1 cellular context compared by ENCODE assay signal in genomic region chr2:219509780-219510511, GRCh38.
A peak's percentile ranks its signal among the peaks of the same experiment; 100 is the strongest.
TF ChIP-seq lines count a peak whose summit lies in the region.

No MANE protein-coding gene starts in this region.

TF ChIP-seq in HEK293, 187 proteins besides CTCF, POLR2A, EP300 and RAD21 (continued from another document and continues in another):
- TF ChIP-seq ZNF777 (tag by site-specific recombination; IDR thresholded peaks at IDR 0.05; ENCODE audit: borderline replicate concordance) (0 out of 2 replicates have a peak, but pooled peaks have one; percentile 50), ZNF48 (tag by site-specific recombination; IDR thresholded peaks at IDR 0.05) (no peak), ZSCAN16 (tag by site-specific recombination; IDR thresholded peaks at IDR 0.05) (no peak), ZBTB48 (tag by site-specific recombination; IDR thresholded peaks at IDR 0.05) (0 out of 2 replicates have a peak, but pooled peaks have one; percentile 56), OSR2 (tag by site-specific recombination; IDR thresholded peaks at IDR 0.05) (peak; percentile 29), ZNF404 (tag by site-specific recombination; IDR thresholded peaks at IDR 0.05) (no peak), ZFHX2 (tag by site-specific recombination; conservative IDR thresholded peaks at IDR 0.05) (peak; percentile 77), BCL11A (tag by site-specific recombination; IDR thresholded peaks at IDR 0.05; ENCODE audit: low read depth) (no peak), ZNF621 (tag by site-specific recombination; IDR thresholded peaks at IDR 0.05) (no peak), GLIS2 (tag by site-specific recombination; IDR thresholded peaks at IDR 0.05) (peak; percentile 72), ZNF184 (tag by site-specific recombination; IDR thresholded peaks at IDR 0.05) (no peak), ZNF335 (tag by site-specific recombination; conservative IDR thresholded peaks at IDR 0.05) (peak; percentile 45), HIC1 (tag by site-specific recombination; IDR thresholded peaks at IDR 0.05) (peak; percentile 67; the same call in 1 of the 2 replicates), KLF9 (tag by site-specific recombination; IDR thresholded peaks at IDR 0.05; ENCODE audit: low read depth) (0 out of 2 replicates have a peak, but pooled peaks have one; percentile 15), SCRT2 (tag by site-specific recombination; IDR thresholded peaks at IDR 0.05) (no peak), ZNF830 (tag by site-specific recombination; IDR thresholded peaks at IDR 0.05; ENCODE audit: low read depth) (no peak), EGR2 (tag by site-specific recombination; IDR thresholded peaks at IDR 0.05; ENCODE audit: low read depth) (peak; percentile 36; the same call in 1 of the 2 replicates), ZXDB (tag by site-specific recombination; IDR thresholded peaks at IDR 0.05) (peak; percentile 59), ZNF341 (tag by site-specific recombination; IDR thresholded peaks at IDR 0.05; ENCODE audit: low read depth) (peak; percentile 84), ZBTB8A (tag by site-specific recombination; IDR thresholded peaks at IDR 0.05) (peak; percentile 27; the same call in 1 of the 2 replicates), GLI2 (tag by site-specific recombination; IDR thresholded peaks at IDR 0.05; ENCODE audit: borderline replicate concordance, low read depth) (no peak), KLF17 (tag by site-specific recombination; IDR thresholded peaks at IDR 0.05) (0 out of 2 replicates have a peak, but pooled peaks have one; percentile 15), ZNF398 (tag by site-specific recombination; IDR thresholded peaks at IDR 0.05) (peak; percentile 61), ZNF394 (tag by site-specific recombination; IDR thresholded peaks at IDR 0.05; ENCODE audit: borderline replicate concordance) (0 out of 2 replicates have a peak, but pooled peaks have one; percentile 9), ZBTB17 (tag by site-specific recombination; IDR thresholded peaks at IDR 0.05) (peak; percentile 83), ZNF223 (tag by site-specific recombination; IDR thresholded peaks at IDR 0.05) (no peak), ZNF24 (tag by site-specific recombination; IDR thresholded peaks at IDR 0.05) (no peak), MZF1 (tag by site-specific recombination; IDR thresholded peaks at IDR 0.05; ENCODE audit: borderline replicate concordance) (no peak), ZFP3 (tag by site-specific recombination; IDR thresholded peaks at IDR 0.05; ENCODE audit: low read depth) (0 out of 2 replicates have a peak, but pooled peaks have one; percentile 20), ZNF501 (tag by site-specific recombination; IDR thresholded peaks at IDR 0.05) (peak; percentile 19; the same call in 1 of the 2 replicates), ZNF311 (tag by site-specific recombination; IDR thresholded peaks at IDR 0.05; ENCODE audit: borderline replicate concordance) (no peak), ZNF433 (tag by site-specific recombination; IDR thresholded peaks at IDR 0.05; ENCODE audit: low read depth) (no peak), ZNF239 (tag by site-specific recombination; IDR thresholded peaks at IDR 0.05) (no peak), ZNF366 (tag by site-specific recombination; conservative IDR thresholded peaks at IDR 0.05) (peak; percentile 93), ZNF555 (tag by site-specific recombination; conservative IDR thresholded peaks at IDR 0.05) (no peak)
- TF ChIP-seq, protein P1, sequence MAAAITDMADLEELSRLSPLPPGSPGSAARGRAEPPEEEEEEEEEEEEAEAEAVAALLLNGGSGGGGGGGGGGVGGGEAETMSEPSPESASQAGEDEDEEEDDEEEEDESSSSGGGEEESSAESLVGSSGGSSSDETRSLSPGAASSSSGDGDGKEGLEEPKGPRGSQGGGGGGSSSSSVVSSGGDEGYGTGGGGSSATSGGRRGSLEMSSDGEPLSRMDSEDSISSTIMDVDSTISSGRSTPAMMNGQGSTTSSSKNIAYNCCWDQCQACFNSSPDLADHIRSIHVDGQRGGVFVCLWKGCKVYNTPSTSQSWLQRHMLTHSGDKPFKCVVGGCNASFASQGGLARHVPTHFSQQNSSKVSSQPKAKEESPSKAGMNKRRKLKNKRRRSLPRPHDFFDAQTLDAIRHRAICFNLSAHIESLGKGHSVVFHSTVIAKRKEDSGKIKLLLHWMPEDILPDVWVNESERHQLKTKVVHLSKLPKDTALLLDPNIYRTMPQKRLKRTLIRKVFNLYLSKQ (tag by site-specific recombination; IDR thresholded peaks at IDR 0.05; ENCODE audit: borderline replicate concordance): no peak
- TF ChIP-seq, protein P2, sequence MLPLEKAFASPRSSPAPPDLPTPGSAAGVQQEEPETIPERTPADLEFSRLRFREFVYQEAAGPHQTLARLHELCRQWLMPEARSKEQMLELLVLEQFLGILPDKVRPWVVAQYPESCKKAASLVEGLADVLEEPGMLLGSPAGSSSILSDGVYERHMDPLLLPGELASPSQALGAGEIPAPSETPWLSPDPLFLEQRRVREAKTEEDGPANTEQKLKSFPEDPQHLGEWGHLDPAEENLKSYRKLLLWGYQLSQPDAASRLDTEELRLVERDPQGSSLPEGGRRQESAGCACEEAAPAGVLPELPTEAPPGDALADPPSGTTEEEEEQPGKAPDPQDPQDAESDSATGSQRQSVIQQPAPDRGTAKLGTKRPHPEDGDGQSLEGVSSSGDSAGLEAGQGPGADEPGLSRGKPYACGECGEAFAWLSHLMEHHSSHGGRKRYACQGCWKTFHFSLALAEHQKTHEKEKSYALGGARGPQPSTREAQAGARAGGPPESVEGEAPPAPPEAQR (tag by site-specific recombination; IDR thresholded peaks at IDR 0.05): 0 out of 2 replicates have a peak, but pooled peaks have one; percentile 46
- TF ChIP-seq, protein P3, sequence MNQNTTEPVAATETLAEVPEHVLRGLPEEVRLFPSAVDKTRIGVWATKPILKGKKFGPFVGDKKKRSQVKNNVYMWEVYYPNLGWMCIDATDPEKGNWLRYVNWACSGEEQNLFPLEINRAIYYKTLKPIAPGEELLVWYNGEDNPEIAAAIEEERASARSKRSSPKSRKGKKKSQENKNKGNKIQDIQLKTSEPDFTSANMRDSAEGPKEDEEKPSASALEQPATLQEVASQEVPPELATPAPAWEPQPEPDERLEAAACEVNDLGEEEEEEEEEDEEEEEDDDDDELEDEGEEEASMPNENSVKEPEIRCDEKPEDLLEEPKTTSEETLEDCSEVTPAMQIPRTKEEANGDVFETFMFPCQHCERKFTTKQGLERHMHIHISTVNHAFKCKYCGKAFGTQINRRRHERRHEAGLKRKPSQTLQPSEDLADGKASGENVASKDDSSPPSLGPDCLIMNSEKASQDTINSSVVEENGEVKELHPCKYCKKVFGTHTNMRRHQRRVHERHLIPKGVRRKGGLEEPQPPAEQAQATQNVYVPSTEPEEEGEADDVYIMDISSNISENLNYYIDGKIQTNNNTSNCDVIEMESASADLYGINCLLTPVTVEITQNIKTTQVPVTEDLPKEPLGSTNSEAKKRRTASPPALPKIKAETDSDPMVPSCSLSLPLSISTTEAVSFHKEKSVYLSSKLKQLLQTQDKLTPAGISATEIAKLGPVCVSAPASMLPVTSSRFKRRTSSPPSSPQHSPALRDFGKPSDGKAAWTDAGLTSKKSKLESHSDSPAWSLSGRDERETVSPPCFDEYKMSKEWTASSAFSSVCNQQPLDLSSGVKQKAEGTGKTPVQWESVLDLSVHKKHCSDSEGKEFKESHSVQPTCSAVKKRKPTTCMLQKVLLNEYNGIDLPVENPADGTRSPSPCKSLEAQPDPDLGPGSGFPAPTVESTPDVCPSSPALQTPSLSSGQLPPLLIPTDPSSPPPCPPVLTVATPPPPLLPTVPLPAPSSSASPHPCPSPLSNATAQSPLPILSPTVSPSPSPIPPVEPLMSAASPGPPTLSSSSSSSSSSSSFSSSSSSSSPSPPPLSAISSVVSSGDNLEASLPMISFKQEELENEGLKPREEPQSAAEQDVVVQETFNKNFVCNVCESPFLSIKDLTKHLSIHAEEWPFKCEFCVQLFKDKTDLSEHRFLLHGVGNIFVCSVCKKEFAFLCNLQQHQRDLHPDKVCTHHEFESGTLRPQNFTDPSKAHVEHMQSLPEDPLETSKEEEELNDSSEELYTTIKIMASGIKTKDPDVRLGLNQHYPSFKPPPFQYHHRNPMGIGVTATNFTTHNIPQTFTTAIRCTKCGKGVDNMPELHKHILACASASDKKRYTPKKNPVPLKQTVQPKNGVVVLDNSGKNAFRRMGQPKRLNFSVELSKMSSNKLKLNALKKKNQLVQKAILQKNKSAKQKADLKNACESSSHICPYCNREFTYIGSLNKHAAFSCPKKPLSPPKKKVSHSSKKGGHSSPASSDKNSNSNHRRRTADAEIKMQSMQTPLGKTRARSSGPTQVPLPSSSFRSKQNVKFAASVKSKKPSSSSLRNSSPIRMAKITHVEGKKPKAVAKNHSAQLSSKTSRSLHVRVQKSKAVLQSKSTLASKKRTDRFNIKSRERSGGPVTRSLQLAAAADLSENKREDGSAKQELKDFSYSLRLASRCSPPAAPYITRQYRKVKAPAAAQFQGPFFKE (tag by site-specific recombination; IDR thresholded peaks at IDR 0.05; ENCODE audit: borderline replicate concordance): no peak
- TF ChIP-seq, protein P4, sequence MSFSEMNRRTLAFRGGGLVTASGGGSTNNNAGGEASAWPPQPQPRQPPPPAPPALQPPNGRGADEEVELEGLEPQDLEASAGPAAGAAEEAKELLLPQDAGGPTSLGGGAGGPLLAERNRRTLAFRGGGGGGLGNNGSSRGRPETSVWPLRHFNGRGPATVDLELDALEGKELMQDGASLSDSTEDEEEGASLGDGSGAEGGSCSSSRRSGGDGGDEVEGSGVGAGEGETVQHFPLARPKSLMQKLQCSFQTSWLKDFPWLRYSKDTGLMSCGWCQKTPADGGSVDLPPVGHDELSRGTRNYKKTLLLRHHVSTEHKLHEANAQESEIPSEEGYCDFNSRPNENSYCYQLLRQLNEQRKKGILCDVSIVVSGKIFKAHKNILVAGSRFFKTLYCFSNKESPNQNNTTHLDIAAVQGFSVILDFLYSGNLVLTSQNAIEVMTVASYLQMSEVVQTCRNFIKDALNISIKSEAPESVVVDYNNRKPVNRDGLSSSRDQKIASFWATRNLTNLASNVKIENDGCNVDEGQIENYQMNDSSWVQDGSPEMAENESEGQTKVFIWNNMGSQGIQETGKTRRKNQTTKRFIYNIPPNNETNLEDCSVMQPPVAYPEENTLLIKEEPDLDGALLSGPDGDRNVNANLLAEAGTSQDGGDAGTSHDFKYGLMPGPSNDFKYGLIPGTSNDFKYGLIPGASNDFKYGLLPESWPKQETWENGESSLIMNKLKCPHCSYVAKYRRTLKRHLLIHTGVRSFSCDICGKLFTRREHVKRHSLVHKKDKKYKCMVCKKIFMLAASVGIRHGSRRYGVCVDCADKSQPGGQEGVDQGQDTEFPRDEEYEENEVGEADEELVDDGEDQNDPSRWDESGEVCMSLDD (tag by site-specific recombination; IDR thresholded peaks at IDR 0.05): peak; percentile 78
- TF ChIP-seq, protein P5, sequence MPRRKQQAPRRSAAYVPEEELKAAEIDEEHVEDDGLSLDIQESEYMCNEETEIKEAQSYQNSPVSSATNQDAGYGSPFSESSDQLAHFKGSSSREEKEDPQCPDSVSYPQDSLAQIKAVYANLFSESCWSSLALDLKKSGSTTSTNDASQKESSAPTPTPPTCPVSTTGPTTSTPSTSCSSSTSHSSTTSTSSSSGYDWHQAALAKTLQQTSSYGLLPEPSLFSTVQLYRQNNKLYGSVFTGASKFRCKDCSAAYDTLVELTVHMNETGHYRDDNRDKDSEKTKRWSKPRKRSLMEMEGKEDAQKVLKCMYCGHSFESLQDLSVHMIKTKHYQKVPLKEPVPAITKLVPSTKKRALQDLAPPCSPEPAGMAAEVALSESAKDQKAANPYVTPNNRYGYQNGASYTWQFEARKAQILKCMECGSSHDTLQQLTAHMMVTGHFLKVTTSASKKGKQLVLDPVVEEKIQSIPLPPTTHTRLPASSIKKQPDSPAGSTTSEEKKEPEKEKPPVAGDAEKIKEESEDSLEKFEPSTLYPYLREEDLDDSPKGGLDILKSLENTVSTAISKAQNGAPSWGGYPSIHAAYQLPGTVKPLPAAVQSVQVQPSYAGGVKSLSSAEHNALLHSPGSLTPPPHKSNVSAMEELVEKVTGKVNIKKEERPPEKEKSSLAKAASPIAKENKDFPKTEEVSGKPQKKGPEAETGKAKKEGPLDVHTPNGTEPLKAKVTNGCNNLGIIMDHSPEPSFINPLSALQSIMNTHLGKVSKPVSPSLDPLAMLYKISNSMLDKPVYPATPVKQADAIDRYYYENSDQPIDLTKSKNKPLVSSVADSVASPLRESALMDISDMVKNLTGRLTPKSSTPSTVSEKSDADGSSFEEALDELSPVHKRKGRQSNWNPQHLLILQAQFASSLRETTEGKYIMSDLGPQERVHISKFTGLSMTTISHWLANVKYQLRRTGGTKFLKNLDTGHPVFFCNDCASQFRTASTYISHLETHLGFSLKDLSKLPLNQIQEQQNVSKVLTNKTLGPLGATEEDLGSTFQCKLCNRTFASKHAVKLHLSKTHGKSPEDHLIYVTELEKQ (tag by site-specific recombination; IDR thresholded peaks at IDR 0.05; ENCODE audit: borderline replicate concordance): no peak
